In the genomic region with DNA sequence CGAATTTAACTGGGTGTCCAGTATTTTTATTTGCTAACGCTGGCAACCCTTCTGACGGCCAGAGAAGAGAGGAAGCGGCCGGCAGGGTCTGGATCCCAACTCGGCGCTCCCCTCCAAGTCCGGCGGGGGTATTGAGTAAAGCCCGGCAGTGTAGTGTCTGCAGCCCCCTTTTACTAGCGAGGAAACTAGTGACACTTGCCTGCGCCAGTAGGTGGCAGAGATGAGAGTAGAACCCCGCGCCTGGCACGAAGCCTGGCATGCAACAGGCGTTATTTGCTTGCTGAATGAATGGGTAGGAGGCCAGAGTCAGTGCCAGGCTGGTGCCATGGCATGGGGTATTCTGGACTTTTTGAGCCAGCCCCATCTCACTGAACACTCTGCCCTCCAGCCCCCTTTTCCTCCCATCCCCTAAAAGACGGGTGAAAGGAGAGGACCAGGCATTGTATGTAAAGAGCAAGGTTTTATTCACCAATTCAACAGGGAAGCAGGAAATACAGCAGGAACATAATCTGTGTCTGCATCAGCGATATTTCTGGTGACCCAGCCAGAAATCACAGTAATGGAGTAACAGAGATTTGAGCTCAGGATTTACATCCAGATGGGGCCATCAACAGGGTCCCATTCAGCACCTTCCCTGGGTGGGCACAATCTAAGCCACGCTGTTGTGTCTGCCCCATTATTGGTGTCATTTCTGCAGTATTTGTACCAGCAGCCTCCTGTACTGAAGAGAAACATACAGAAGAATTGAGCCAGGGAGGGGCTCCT, we compare ENCODE assay signal across 8 cellular contexts. TPM values are rescaled to one million over a fixed set of nuclear protein-coding genes. Genes with fewer than 3 reads are reported as not detected.
DNase-seq lines count a peak whose midpoint lies in the region; ATAC-seq, FAIRE-seq and TF ChIP-seq lines count a peak whose summit lies in the region.

No MANE protein-coding gene starts in this region.

- H3K9me3 ChIP-seq in A549 = no peaks in the 10 kb centered on the region

- H3K4me1 ChIP-seq in A549 = peaks cover 52% of the 10 kb centered on the region

- TF ChIP-seq EP300 in A549 (IDR thresholded peaks at IDR 0.05) = no peak

- H3K36me3 Mint-ChIP-seq in nephron (ENCODE audit: low read depth) = peaks cover 16% of the 10 kb centered on the region
- H3K36me3 Mint-ChIP-seq in stimulated activated naive CD8-positive, alpha-beta T cell treated with anti-CD3 and anti-CD28 coated beads, Interleukin-15, Interleukin-2, amounts not matched to agents 100 ng/mL and 50 ng/mL, for 24 hours (ENCODE audit: low read depth) = peaks cover 16% of the 10 kb centered on the region

- peak overlapping the region; percentile 97 to 98 (median 98) for H3K4me3 Mint-ChIP-seq in nephron
- peak overlapping the region; percentile 97 for H3K4me3 Mint-ChIP-seq in stimulated activated naive CD8-positive, alpha-beta T cell treated with anti-CD3 and anti-CD28 coated beads, Interleukin-15, Interleukin-2, amounts not matched to agents 100 ng/mL and 50 ng/mL, for 24 hours

- no peak for TF ChIP-seq POLR2A in A549 (IDR thresholded peaks at IDR 0.05; ENCODE audit: low read length)

- peak; percentile 70 to 74 for TF ChIP-seq RAD21 in A549 (conservative IDR thresholded peaks at IDR 0.05 in 1 of 2, IDR thresholded peaks at IDR 0.05 in 1 of 2)

- H3K4me3 ChIP-seq in A549 (peak overlapping the region; percentile 73), LNCaP clone FGC (ENCODE audit: low read depth, low read length) (peak overlapping the region; percentile 63)

- DNase-seq in A549 (ENCODE audit: low read depth in 1 of 2, low spot score in 1 of 2) (peak; percentile 73 to 88), LNCaP clone FGC (ENCODE audit: low read depth) (peak; percentile 85), SHP77 treated with DMSO at 0.1 percent for 48 hours (lab: John Stamatoyannopoulos, UW) (peak; percentile 16), fibroblast of the conjunctiva (ENCODE audit: low read depth) (peak; percentile 78)
- peak; percentile 92 for DNase-seq in activated effector memory CD4-positive, alpha-beta T cell treated with anti-CD3 and anti-CD28 coated beads, Interleukin-2, amount 50 U/mL, for 16 hours

- peak overlapping the region; percentile 86 for H3K4me2 ChIP-seq in A549

- 8% methylated on average over 19 of the region's 19 CpGs for WGBS in A549 (ENCODE audit: missing lambda C conversion rate)

- peak overlapping the region; percentile 90 to 95 for H3K27ac ChIP-seq in A549

- FAIRE-seq in A549 (lab: Jason Lieb, UNC) = peak; percentile 36

- CTCF ChIA-PET in A549 (lab: Yijun Ruan, JAX) = interaction anchor here (0.6 to 8.6 kb wide), 39 partner anchors 9 to 514 kb away, joined by 3 to 85 read pairs (median 4); a partner anchor contains a TSS

- POLR2A ChIA-PET in A549 (lab: Yijun Ruan, JAX) = interaction anchor here (0.6 to 2.1 kb wide), 14 partner anchors 10 to 273 kb away, joined by 3 to 15 read pairs (median 6); a partner anchor contains a TSS

- no peaks in the 10 kb centered on the region for H3K9me3 Mint-ChIP-seq in nephron
- no peaks in the 10 kb centered on the region for H3K9me3 Mint-ChIP-seq in stimulated activated naive CD8-positive, alpha-beta T cell treated with anti-CD3 and anti-CD28 coated beads, Interleukin-15, Interleukin-2, amounts not matched to agents 100 ng/mL and 50 ng/mL, for 24 hours

- no peaks in the 10 kb centered on the region for H3K27me3 Mint-ChIP-seq in nephron (ENCODE audit: low read depth)
- H3K27me3 Mint-ChIP-seq in stimulated activated naive CD8-positive, alpha-beta T cell treated with anti-CD3 and anti-CD28 coated beads, Interleukin-15, Interleukin-2, amounts not matched to agents 100 ng/mL and 50 ng/mL, for 24 hours = no peaks in the 10 kb centered on the region

- H3K4me1 Mint-ChIP-seq in nephron = peaks cover 30% of the 10 kb centered on the region
- H3K4me1 Mint-ChIP-seq in stimulated activated naive CD8-positive, alpha-beta T cell treated with anti-CD3 and anti-CD28 coated beads, Interleukin-15, Interleukin-2, amounts not matched to agents 100 ng/mL and 50 ng/mL, for 24 hours (ENCODE audit: low read depth) = peaks cover 52% of the 10 kb centered on the region

- peak; percentile 84 for TF ChIP-seq CTCF in A549 (IDR thresholded peaks at IDR 0.05)
- TF ChIP-seq CTCF in LNCaP clone FGC (IDR thresholded peaks at IDR 0.05; ENCODE audit: control insufficient read depth, extremely low read depth, insufficient read depth) = peak; percentile 84
- peak; percentile 59 to 64 (median 63) for TF ChIP-seq CTCF in nephron (IDR thresholded peaks at IDR 0.05; ENCODE audit: unreplicated experiment in 3 of 3)

- H3K27ac Mint-ChIP-seq in nephron = peak overlapping the region; percentile 96 to 99 (median 99)
- peak overlapping the region; percentile 58 for H3K27ac Mint-ChIP-seq in stimulated activated naive CD8-positive, alpha-beta T cell treated with anti-CD3 and anti-CD28 coated beads, Interleukin-15, Interleukin-2, amounts not matched to agents 100 ng/mL and 50 ng/mL, for 24 hours

- peak; percentile 44 to 65 for ATAC-seq in A549
- ATAC-seq in GM19023 (IDR thresholded peaks at IDR 0.05; ENCODE audit: unreplicated experiment) = peak; percentile 31

TF ChIP-seq in A549, 52 proteins besides CTCF, POLR2A, EP300 and RAD21:
- TF ChIP-seq SMC3 (IDR thresholded peaks at IDR 0.05) = peak; percentile 88
- TF ChIP-seq, protein P1, sequence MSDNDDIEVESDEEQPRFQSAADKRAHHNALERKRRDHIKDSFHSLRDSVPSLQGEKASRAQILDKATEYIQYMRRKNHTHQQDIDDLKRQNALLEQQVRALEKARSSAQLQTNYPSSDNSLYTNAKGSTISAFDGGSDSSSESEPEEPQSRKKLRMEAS (IDR thresholded peaks at IDR 0.05) = 0 out of 2 replicates have a peak, but pooled peaks have one; percentile 39
- peak; percentile 15; the same call in 1 of the 2 replicates for TF ChIP-seq GATA3 (IDR thresholded peaks at IDR 0.05; ENCODE audit: borderline replicate concordance)
- TF ChIP-seq, protein P2, sequence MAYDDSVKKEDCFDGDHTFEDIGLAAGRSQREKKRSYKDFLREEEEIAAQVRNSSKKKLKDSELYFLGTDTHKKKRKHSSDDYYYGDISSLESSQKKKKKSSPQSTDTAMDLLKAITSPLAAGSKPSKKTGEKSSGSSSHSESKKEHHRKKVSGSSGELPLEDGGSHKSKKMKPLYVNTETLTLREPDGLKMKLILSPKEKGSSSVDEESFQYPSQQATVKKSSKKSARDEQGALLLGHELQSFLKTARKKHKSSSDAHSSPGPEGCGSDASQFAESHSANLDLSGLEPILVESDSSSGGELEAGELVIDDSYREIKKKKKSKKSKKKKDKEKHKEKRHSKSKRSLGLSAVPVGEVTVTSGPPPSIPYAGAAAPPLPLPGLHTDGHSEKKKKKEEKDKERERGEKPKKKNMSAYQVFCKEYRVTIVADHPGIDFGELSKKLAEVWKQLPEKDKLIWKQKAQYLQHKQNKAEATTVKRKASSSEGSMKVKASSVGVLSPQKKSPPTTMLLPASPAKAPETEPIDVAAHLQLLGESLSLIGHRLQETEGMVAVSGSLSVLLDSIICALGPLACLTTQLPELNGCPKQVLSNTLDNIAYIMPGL (CRISPR knock-in tag; IDR thresholded peaks at IDR 0.05; ENCODE audit: borderline replicate concordance) = peak; percentile 39; the same call in 1 of the 2 replicates
- 0 out of 4 replicates have a peak, but pooled peaks of 1 of the 2 experiments have one; percentile 23 for TF ChIP-seq CEBPB (IDR thresholded peaks at IDR 0.05)
- TF ChIP-seq, protein P3, sequence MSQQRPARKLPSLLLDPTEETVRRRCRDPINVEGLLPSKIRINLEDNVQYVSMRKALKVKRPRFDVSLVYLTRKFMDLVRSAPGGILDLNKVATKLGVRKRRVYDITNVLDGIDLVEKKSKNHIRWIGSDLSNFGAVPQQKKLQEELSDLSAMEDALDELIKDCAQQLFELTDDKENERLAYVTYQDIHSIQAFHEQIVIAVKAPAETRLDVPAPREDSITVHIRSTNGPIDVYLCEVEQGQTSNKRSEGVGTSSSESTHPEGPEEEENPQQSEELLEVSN (IDR thresholded peaks at IDR 0.05; ENCODE audit: borderline replicate concordance, low read depth) = no peak
- no peak for TF ChIP-seq POLR2AphosphoS2 (conservative IDR thresholded peaks at IDR 0.05; ENCODE audit: low read length)
- peak; percentile 12 for TF ChIP-seq MAFK (IDR thresholded peaks at IDR 0.05; ENCODE audit: partially characterized antibody)
TF ChIP-seq in A549: peak in this region for 6.

RNA-seq across cellular contexts. Expression of a gene that starts 0.8 kb away (rescaled TPM):
- polyA plus RNA-seq in A549 (2011; rRNA removed) (44.7 and 45.9 TPM in 2 replicates), A549 (2017; fragmentation: RNase III; extraction: RNeasy Plus Mini Kit Qiagen cat#74134 plus additional on column Dnase treatment) (41.0 to 46.1 TPM (median 45.3 TPM) in 3 replicates)
- polyA plus RNA-seq in A549 (2012; cell fraction: cytosol; rRNA removed) = 38.4 and 38.6 TPM in 2 replicates
- 67.9 and 79.4 TPM in 2 replicates for polyA plus RNA-seq in A549 (2012; cell fraction: nucleus; rRNA removed)
- 44.1 and 52.4 TPM in 2 replicates for polyA minus RNA-seq in A549 (2011; rRNA and poly(A)+ RNA removed)

RNA-seq across cellular contexts. Expression of a gene that starts 3.1 kb away (rescaled TPM):
- polyA plus RNA-seq in A549 (2011; rRNA removed) (10.1 and 16.1 TPM in 2 replicates), A549 (2017; fragmentation: RNase III; extraction: RNeasy Plus Mini Kit Qiagen cat#74134 plus additional on column Dnase treatment) (13.2 to 22.4 TPM (median 18.5 TPM) in 3 replicates)
- polyA plus RNA-seq in A549 (2012; cell fraction: cytosol; rRNA removed) = 11.1 and 15.9 TPM in 2 replicates
- 9.6 and 10.3 TPM in 2 replicates for polyA plus RNA-seq in A549 (2012; cell fraction: nucleus; rRNA removed)
- 3.5 and 5.7 TPM in 2 replicates for polyA minus RNA-seq in A549 (2011; rRNA and poly(A)+ RNA removed)

RNA-seq across cellular contexts. Expression of a gene that starts 54.1 kb away (rescaled TPM):
- polyA plus RNA-seq in A549 (2011; rRNA removed) = 16.2 and 16.5 TPM in 2 replicates
- polyA plus RNA-seq in A549 (2012; cell fraction: cytosol; rRNA removed) = 17.8 and 17.9 TPM in 2 replicates
- polyA plus RNA-seq in A549 (2012; cell fraction: nucleus; rRNA removed) = 10.7 and 13.1 TPM in 2 replicates
- polyA plus RNA-seq in A549 (2017; fragmentation: RNase III; extraction: RNeasy Plus Mini Kit Qiagen cat#74134 plus additional on column Dnase treatment) = 14.9 to 17.5 TPM (median 17.2 TPM) in 3 replicates
- 15.0 and 21.1 TPM in 2 replicates for polyA minus RNA-seq in A549 (2011; rRNA and poly(A)+ RNA removed)

Comparison
In these comparisons a context has a peak if more than half of its experiments do, and no peak if none do; other contexts are left out.
1. Peak in every context shown above with its lines: DNase-seq, ATAC-seq, H3K4me3 ChIP-seq and H3K27ac ChIP-seq.
2. DNase-seq: peak in every context shown above with its lines; median percentile 92 in activated effector memory CD4-positive, alpha-beta T cell treated with anti-CD3 and anti-CD28 coated beads, Interleukin-2, amount 50 U/mL, for 16 hours; 85 in LNCaP clone FGC; 80 in A549; 78 in fibroblast of the conjunctiva; 16 in SHP77 treated with DMSO at 0.1 percent for 48 hours.